ENCODE assay signal across 18 cellular contexts in the genomic region with DNA sequence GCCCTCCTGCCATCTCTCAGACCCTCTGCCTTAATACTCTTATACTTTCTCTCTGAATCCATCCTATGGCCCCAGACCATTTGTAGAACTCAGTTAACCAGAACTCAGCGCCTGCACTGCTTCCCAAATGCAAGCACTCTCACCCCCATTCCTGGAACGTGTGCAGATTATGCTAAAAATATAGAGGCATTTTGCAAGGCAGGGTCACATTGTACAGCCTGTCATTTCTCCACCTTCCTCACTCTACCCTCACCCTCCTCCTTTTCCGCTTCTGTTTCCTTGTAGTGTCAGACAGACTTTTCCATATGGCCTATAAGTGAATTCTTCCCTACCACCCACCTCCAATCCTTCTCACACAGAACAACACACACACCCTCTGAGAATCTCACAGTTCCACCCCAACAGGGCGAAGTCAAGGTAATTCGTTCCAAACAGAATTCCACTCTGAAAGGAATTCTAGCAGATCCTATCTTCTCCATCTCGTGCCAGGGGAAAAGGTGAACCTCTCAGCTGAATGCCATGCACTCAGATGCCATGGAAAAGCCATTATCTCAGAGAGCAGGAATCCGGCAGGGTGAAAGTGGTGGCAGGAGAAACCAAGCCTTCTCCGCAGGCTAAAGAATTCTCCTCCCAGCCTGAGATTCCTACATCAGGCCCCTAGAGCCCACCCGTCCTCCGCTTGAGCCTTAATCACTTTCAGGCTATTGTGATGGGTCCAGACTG. TPM values are rescaled to one million over a fixed set of nuclear protein-coding genes. Genes with fewer than 3 reads are reported as not detected.
"Had no signal": no experiment of that assay in that cellular context is flagged by ENCODE, and none has a peak within 500 bp of the region (broad histone marks: within the 10 kb centered on the region; RNA-seq: fewer than 3 reads in every experiment).

No MANE protein-coding gene starts in this region.

- H3K9me3 Mint-ChIP-seq: activated T-cell treated with anti-CD3 and anti-CD28 coated beads, Interleukin-2, amount 50 U/mL, for 4 hours; naive thymus-derived CD8-positive, alpha-beta T cell; T-helper 1 cell treated with Interleukin-12 subunit alpha and Interleukin-12 subunit beta and Interleukin-4 antibody, amounts not matched to agents 30 μg/mL and 1 μg/mL, for 36 hours had no signal

- H3K4me3 ChIP-seq: adrenal gland, dorsolateral prefrontal cortex, pancreas, SJSA1, transverse colon had no signal

- H3K27me3 ChIP-seq: adrenal gland, dorsolateral prefrontal cortex, pancreas had no signal

- H3K36me3 Mint-ChIP-seq: naive thymus-derived CD8-positive, alpha-beta T cell had no signal

- H3K4me1 Mint-ChIP-seq: naive thymus-derived CD8-positive, alpha-beta T cell had no signal

- H3K27ac ChIP-seq: adrenal gland, pancreas, SJSA1, transverse colon had no signal

- H3K9me3 ChIP-seq: adrenal gland, pancreas, SJSA1, transverse colon had no signal

- DNase-seq: activated CD4-positive, alpha-beta T cell treated with anti-CD3 and anti-CD28 coated beads, Interleukin-2, amount 50 U/mL, for 1 hour; activated CD4-positive, CD25-positive, alpha-beta regulatory T cell treated with anti-CD3 and anti-CD28 coated beads, Interleukin-2, amount 50 U/mL, for 72 hours; activated CD8-positive, alpha-beta memory T cell treated with anti-CD3 and anti-CD28 coated beads, Interleukin-2, amount 50 U/mL, for 4 hours; activated naive CD4-positive, alpha-beta T cell treated with anti-CD3 and anti-CD28 coated beads, Interleukin-2, amount 50 U/mL, for 16 hours; activated T-cell treated with anti-CD3 and anti-CD28 coated beads, Interleukin-2, amount 50 U/mL, for 4 hours; adrenal gland; mesenchymal stem cell; naive thymus-derived CD8-positive, alpha-beta T cell; pancreas; stimulated activated CD4-positive, alpha-beta T cell treated with anti-CD3 and anti-CD28 coated beads, Interleukin-12 subunit alpha, Interleukin-12 subunit beta, amount 100 ng/mL, for 4 hours; stimulated activated naive CD8-positive, alpha-beta T cell treated with anti-CD3 and anti-CD28 coated beads, Interleukin-15, Interleukin-2, amounts not matched to agents 100 U/mL and 50 U/mL, for 24 hours; substantia nigra; transverse colon had no signal

- H3K4me1 ChIP-seq: pancreas, SJSA1 had no signal

- H3K36me3 ChIP-seq: adrenal gland, pancreas, SJSA1, transverse colon had no signal

- H3K27ac Mint-ChIP-seq: T-helper 1 cell treated with Interleukin-12 subunit alpha and Interleukin-12 subunit beta and Interleukin-4 antibody, amounts not matched to agents 30 μg/mL and 1 μg/mL, for 36 hours had no signal

- H3K4me3 Mint-ChIP-seq: activated T-cell treated with anti-CD3 and anti-CD28 coated beads, Interleukin-2, amount 50 U/mL, for 4 hours; naive thymus-derived CD8-positive, alpha-beta T cell; T-helper 1 cell treated with Interleukin-12 subunit alpha and Interleukin-12 subunit beta and Interleukin-4 antibody, amounts not matched to agents 30 μg/mL and 1 μg/mL, for 36 hours had no signal

- ATAC-seq: activated T-cell treated with anti-CD3 and anti-CD28 coated beads, Interleukin-2, amount 50 U/mL, for 4 hours; naive thymus-derived CD8-positive, alpha-beta T cell; pancreas; stimulated activated naive CD8-positive, alpha-beta T cell treated with anti-CD3 and anti-CD28 coated beads, Interleukin-15, Interleukin-2, amounts not matched to agents 100 U/mL and 50 U/mL, for 24 hours had no signal

RNA-seq across cellular contexts. Expression of a gene that starts 25.3 kb away (rescaled TPM):
- total RNA-seq: activated T-cell treated with anti-CD3 and anti-CD28 coated beads, Interleukin-2, amount 50 U/mL, for 4 hours; fibroblast of villous mesenchyme; naive thymus-derived CD8-positive, alpha-beta T cell; SJSA1 had no signal
- polyA plus RNA-seq: keratinocyte had no signal
